Comparison of ENCODE assay signal across 1 cellular context in the genomic region with DNA sequence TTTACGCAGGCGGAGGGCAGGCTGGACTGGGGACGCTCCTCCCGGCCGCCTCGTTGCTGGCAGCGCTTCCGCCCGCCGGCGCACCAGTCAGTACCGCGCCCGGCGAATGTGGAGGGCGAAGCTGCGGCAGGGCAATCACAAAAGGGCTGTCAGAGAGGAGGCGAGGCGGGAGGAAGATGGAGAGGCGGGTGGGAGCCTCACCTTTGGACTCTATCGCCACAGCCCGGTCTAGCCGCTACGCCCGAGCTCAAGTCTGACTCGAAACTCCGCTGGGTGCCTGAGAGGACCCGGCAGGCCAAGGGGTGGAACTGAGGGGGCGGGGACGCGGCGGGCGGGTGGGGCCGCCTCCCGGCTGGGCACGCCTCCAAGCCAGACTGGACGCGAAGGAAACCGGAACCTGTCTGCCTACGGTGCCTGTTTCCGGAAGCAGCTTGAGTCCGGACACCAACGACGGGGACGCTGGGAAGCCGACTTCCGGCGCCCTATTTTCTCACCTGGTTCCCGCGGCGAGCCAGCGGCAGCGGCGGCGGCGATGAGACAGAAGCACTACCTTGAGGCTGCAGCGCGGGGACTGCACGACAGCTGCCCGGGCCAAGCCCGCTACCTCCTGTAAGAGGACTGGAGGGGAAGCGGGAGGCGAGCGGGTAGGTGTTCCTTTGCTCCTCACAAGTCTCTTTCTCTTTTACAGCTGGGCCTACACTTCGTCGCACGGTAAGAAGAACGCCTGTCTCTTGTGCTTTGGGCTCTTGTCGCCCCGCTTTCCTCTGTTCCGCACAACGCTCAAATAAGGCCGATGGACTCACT.
TF ChIP-seq lines count a peak whose summit lies in the region.

A gene (plus strand): TSS at position 483 of the 804 bp plus-strand sequence.

TF ChIP-seq in HepG2, 621 proteins besides CTCF, POLR2A, EP300 and RAD21 (continued from another document):
- TF ChIP-seq, protein P1, sequence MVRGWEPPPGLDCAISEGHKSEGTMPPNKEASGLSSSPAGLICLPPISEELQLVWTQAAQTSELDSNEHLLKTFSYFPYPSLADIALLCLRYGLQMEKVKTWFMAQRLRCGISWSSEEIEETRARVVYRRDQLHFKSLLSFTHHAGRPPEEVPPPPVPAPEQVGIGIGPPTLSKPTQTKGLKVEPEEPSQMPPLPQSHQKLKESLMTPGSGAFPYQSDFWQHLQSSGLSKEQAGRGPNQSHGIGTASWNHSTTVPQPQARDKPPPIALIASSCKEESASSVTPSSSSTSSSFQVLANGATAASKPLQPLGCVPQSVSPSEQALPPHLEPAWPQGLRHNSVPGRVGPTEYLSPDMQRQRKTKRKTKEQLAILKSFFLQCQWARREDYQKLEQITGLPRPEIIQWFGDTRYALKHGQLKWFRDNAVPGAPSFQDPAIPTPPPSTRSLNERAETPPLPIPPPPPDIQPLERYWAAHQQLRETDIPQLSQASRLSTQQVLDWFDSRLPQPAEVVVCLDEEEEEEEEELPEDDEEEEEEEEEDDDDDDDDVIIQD (CRISPR knock-in tag; IDR thresholded peaks at IDR 0.05; ENCODE audit: low read depth), result no peak; the same call in 1 of the 2 replicates
- TF ChIP-seq TSC22D2 (CRISPR knock-in tag; IDR thresholded peaks at IDR 0.05; ENCODE audit: borderline replicate concordance), result no peak; the same call in 1 of the 2 replicates
- peak; percentile 93 for TF ChIP-seq ARNT2 (CRISPR knock-in tag; IDR thresholded peaks at IDR 0.05; ENCODE audit: low read depth)
- peak; percentile 92 for TF ChIP-seq ZNF292 (CRISPR knock-in tag; IDR thresholded peaks at IDR 0.05; ENCODE audit: borderline replicate concordance, low read depth)
- no peak for TF ChIP-seq KAT2B (IDR thresholded peaks at IDR 0.05; ENCODE audit: borderline replicate concordance, low read depth, low read length)
- TF ChIP-seq ZKSCAN1 (IDR thresholded peaks at IDR 0.05; ENCODE audit: low read length), result no peak
- peak; percentile 91 for TF ChIP-seq ZNF670 (CRISPR knock-in tag; IDR thresholded peaks at IDR 0.05; ENCODE audit: borderline replicate concordance)
- peak; percentile 74; the same call in 1 of the 2 replicates for TF ChIP-seq NFKB2 (CRISPR knock-in tag; IDR thresholded peaks at IDR 0.05; ENCODE audit: borderline replicate concordance)
- no peak for TF ChIP-seq CHCHD3 (CRISPR knock-in tag; IDR thresholded peaks at IDR 0.05)
- peak; percentile 90; the same call in 1 of the 2 replicates for TF ChIP-seq FOXK1 (CRISPR knock-in tag; IDR thresholded peaks at IDR 0.05; ENCODE audit: borderline replicate concordance, low read depth)
- no peak for TF ChIP-seq SNAI1 (CRISPR knock-in tag; IDR thresholded peaks at IDR 0.05; ENCODE audit: borderline replicate concordance)
- TF ChIP-seq, protein P2, sequence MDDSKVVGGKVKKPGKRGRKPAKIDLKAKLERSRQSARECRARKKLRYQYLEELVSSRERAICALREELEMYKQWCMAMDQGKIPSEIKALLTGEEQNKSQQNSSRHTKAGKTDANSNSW (CRISPR knock-in tag; IDR thresholded peaks at IDR 0.05; ENCODE audit: borderline replicate concordance), result 0 out of 2 replicates have a peak, but pooled peaks have one; percentile 49
- no peak for TF ChIP-seq GLI4 (CRISPR knock-in tag; IDR thresholded peaks at IDR 0.05; ENCODE audit: borderline replicate concordance)
- TF ChIP-seq FOXA3 (CRISPR knock-in tag; IDR thresholded peaks at IDR 0.05), result 0 out of 2 replicates have a peak, but pooled peaks have one; percentile 41
- no peak; the same call in 1 of the 2 replicates for TF ChIP-seq ZMYM2 (CRISPR knock-in tag; IDR thresholded peaks at IDR 0.05)
- TF ChIP-seq, protein P3, sequence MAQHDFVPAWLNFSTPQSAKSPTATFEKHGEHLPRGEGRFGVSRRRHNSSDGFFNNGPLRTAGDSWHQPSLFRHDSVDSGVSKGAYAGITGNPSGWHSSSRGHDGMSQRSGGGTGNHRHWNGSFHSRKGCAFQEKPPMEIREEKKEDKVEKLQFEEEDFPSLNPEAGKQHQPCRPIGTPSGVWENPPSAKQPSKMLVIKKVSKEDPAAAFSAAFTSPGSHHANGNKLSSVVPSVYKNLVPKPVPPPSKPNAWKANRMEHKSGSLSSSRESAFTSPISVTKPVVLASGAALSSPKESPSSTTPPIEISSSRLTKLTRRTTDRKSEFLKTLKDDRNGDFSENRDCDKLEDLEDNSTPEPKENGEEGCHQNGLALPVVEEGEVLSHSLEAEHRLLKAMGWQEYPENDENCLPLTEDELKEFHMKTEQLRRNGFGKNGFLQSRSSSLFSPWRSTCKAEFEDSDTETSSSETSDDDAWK (CRISPR knock-in tag; IDR thresholded peaks at IDR 0.05), result no peak
- TF ChIP-seq ZNF24 (IDR thresholded peaks at IDR 0.05), result no peak
